1 cellular context compared by ENCODE assay signal in the genomic region with DNA sequence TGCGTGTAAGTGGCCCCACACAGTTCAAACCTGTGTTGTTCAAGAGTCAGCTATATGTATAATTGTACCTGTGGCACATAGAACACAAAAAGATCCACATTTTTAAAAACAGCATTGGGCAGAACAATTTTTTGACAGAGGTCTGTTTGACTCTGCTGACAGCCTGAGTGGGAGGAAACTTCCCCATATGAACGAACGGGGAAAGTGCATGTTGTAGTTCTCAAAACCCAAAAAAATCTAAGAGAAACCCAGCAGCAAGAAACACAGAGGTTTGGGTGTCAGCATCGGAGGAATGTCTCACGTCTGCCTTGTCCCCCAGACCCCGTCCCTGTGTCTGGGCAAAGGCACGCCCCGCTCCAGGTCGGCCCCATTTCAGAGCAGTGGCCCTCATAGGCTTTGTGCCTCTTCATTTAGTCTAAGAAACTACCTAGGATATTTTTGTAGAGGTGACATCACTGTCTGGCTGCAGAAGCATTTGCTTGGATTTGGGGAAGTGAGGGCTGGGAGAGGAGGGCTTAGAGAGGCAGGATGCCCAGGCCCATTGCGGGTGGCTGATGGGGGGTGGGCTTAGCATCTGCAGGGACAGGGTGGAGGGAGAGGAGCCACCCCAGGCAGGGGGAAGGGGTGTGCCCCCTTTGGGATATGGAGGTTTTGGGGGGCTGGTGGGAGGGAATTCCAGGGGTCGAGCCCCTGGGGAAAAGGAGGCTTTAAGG.
TF ChIP-seq lines count a peak whose summit lies in the region.

No MANE protein-coding gene starts in this region.

TF ChIP-seq in GM12878, 131 proteins besides CTCF, POLR2A, EP300 and RAD21:
- TF ChIP-seq WRNIP1 (IDR thresholded peaks at IDR 0.05; ENCODE audit: borderline replicate concordance, low read depth, low read length) (no peak), SPI1 (IDR thresholded peaks at IDR 0.05; ENCODE audit: borderline replicate concordance, insufficient read depth, low read depth, low read length) (peak; percentile 18; the same call in 1 of the 2 replicates), SUPT20H (IDR thresholded peaks at IDR 0.05; ENCODE audit: borderline replicate concordance, control insufficient read depth, low read depth, low read length) (no peak)
- TF ChIP-seq, protein P1, sequence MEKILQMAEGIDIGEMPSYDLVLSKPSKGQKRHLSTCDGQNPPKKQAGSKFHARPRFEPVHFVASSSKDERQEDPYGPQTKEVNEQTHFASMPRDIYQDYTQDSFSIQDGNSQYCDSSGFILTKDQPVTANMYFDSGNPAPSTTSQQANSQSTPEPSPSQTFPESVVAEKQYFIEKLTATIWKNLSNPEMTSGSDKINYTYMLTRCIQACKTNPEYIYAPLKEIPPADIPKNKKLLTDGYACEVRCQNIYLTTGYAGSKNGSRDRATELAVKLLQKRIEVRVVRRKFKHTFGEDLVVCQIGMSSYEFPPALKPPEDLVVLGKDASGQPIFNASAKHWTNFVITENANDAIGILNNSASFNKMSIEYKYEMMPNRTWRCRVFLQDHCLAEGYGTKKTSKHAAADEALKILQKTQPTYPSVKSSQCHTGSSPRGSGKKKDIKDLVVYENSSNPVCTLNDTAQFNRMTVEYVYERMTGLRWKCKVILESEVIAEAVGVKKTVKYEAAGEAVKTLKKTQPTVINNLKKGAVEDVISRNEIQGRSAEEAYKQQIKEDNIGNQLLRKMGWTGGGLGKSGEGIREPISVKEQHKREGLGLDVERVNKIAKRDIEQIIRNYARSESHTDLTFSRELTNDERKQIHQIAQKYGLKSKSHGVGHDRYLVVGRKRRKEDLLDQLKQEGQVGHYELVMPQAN (conservative IDR thresholded peaks at IDR 0.05) = no peak
TF ChIP-seq in GM12878: peak in this region for 1.
